19 cellular contexts compared by ENCODE assay signal in the genomic region with DNA sequence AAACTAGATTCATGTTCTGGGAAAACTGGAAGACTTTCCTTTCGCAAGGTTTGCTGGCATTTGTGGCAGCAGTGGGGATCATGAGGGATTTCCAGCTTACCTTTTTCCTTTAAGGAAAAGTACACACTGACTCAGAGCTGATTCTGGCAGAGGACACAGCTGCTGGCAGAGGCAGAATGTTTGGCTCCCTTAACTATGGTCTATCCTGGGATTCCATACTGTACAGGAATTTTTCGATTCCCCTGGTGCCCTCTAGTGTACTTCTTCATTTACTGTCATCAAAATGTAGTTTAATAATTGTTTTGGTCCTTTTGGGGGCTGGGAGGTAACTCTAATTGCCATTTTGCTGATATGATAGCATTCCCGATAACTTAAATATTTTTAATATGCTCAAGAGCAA.
A peak's percentile ranks its signal among the peaks of the same experiment; 100 is the strongest.
DNase-seq lines count a peak whose midpoint lies in the region; ATAC-seq, FAIRE-seq and TF ChIP-seq lines count a peak whose summit lies in the region.
"Had no signal": no experiment of that assay in that cellular context is flagged by ENCODE, and none has a peak within 500 bp of the region (broad histone marks: within the 10 kb centered on the region; RNA-seq: fewer than 3 reads in every experiment).

No MANE protein-coding gene starts in this region.

- POLR2A ChIA-PET in HepG2 (lab: Yijun Ruan, JAX): no interaction called here

- ATAC-seq in right lobe of liver (peak in 3 of 4 donors; percentile 36 to 69 (median 36)), HepG2 (no peak)
- ATAC-seq: A549 had no signal

- H3K36me3 ChIP-seq in right lobe of liver (no peaks in the 10 kb centered on the region), HepG2 (replicated peaks in 1 of 2; ENCODE audit: control insufficient read depth in 1 of 2, insufficient read depth in 2 of 2, low read length in 2 of 2) (no peaks in the 10 kb centered on the region), mammary epithelial cell (ENCODE audit: insufficient read depth, low read length) (no peaks in the 10 kb centered on the region), brain microvascular endothelial cell (replicated peaks) (no peaks in the 10 kb centered on the region)
- H3K36me3 ChIP-seq: BLaER1 treated with 17β-estradiol and CSF1 and Interleukin-3, amounts not matched to agents 10 nM and 100 nM; SJSA1 had no signal

- no peak for TF ChIP-seq POLR2A in right lobe of liver (IDR thresholded peaks at IDR 0.05)
- TF ChIP-seq POLR2A in HepG2 (IDR thresholded peaks at IDR 0.05; ENCODE audit: insufficient read depth in 1 of 2, low read depth in 2 of 2, low read length in 2 of 2): no peak

- DNase-seq in right lobe of liver: no peak
- no peak for DNase-seq in HepG2 (ENCODE audit: low spot score)
- DNase-seq in NCI-H446 (lab: John Stamatoyannopoulos, UW): peak; percentile 29 to 74
- DNase-seq in mammary epithelial cell: peak; percentile 29
- DNase-seq in brain microvascular endothelial cell: no peak
- no peak for DNase-seq in D341Med (ENCODE audit: low spot score)
- no peak for DNase-seq in hepatic stellate cell (ENCODE audit: low spot score)
- DNase-seq: CD8-positive, alpha-beta memory T cell; DND-41; Kasumi-1; NCI-H1105 treated with DMSO at 0.1 percent for 48 hours; NCI-H1694; NCI-H524; PC-9 had no signal

- H3K4me1 ChIP-seq in right lobe of liver (no peaks in the 10 kb centered on the region), HepG2 (ENCODE audit: insufficient read depth, low read length) (no peaks in the 10 kb centered on the region), mammary epithelial cell (ENCODE audit: insufficient read depth, low read length) (no peaks in the 10 kb centered on the region)
- H3K4me1 ChIP-seq: A549; BLaER1 treated with 17β-estradiol and CSF1 and Interleukin-3, amounts not matched to agents 10 nM and 100 nM; SJSA1 had no signal

- H2AFZ ChIP-seq in HepG2 (ENCODE audit: low read length) (no peak overlapping the region), mammary epithelial cell (ENCODE audit: low read depth, low read length) (no peak overlapping the region)
- H2AFZ ChIP-seq: PC-9 had no signal

- no peak overlapping the region for H3K9ac ChIP-seq in HepG2 (ENCODE audit: insufficient read depth, low read depth, low read length)
- H3K9ac ChIP-seq in mammary epithelial cell (ENCODE audit: insufficient read depth, low read length): no peak overlapping the region
- H3K9ac ChIP-seq: BLaER1 treated with 17β-estradiol and CSF1 and Interleukin-3, amounts not matched to agents 10 nM and 100 nM had no signal

- H3K4me2 ChIP-seq in HepG2 (ENCODE audit: low read depth, low read length): no peak overlapping the region
- H3K4me2 ChIP-seq in mammary epithelial cell (ENCODE audit: insufficient read depth, low read depth, low read length): no peak overlapping the region
- H3K4me2 ChIP-seq: A549; BLaER1 treated with 17β-estradiol and CSF1 and Interleukin-3, amounts not matched to agents 10 nM and 100 nM; PC-9 had no signal

- TF ChIP-seq EP300 in HepG2 (IDR thresholded peaks at IDR 0.05; ENCODE audit: low read depth in 2 of 2, low read length in 2 of 2) (no peak), HepG2 (CRISPR knock-in tag; IDR thresholded peaks at IDR 0.05; ENCODE audit: borderline replicate concordance) (no peak)

- H3K27me3 ChIP-seq in right lobe of liver (no peaks in the 10 kb centered on the region), HepG2 (ENCODE audit: control insufficient read depth in 1 of 2, insufficient read depth in 2 of 2, low read length in 2 of 2) (no peaks in the 10 kb centered on the region), mammary epithelial cell (ENCODE audit: insufficient read depth, low read length) (no peaks in the 10 kb centered on the region), brain microvascular endothelial cell (replicated peaks) (no peaks in the 10 kb centered on the region)
- H3K27me3 ChIP-seq: BLaER1 treated with 17β-estradiol and CSF1 and Interleukin-3, amounts not matched to agents 10 nM and 100 nM; SJSA1 had no signal

- in situ Hi-C loops in HepG2 (cut with HindIII; ENCODE audit: extremely low pct_ligation_motif_present, low pct_unique_long_range_greater_than_20kb): no loop called here
- in situ Hi-C loops in mammary epithelial cell (cut with MboI; ENCODE audit: low sequenced_read_pairs in 2 of 2): no loop called here
- in situ Hi-C loops in brain microvascular endothelial cell (cut with HindIII; ENCODE audit: low pct_ligation_motif_present, low sequenced_read_pairs): no loop called here

- FAIRE-seq in HepG2 (lab: Jason Lieb, UNC): no peak
- FAIRE-seq: A549, D721Med, H1 had no signal

- no peaks in the 10 kb centered on the region for H3K79me2 ChIP-seq in HepG2 (ENCODE audit: insufficient read depth, low read length)
- H3K79me2 ChIP-seq in mammary epithelial cell (ENCODE audit: insufficient read depth, low read length): no peaks in the 10 kb centered on the region

- BruUV-seq in HepG2 (replicated peaks; lab: Mats Ljungman, UMichigan): no TSS peak
- BruUV-seq in mammary epithelial cell (replicated peaks; lab: Mats Ljungman, UMichigan): no TSS peak

- intact Hi-C loops in right lobe of liver (cut with DNase I) (no loop called here), HepG2 (cut with micrococcal nuclease; ENCODE audit: unreplicated experiment) (no loop called here), mammary epithelial cell (cut with micrococcal nuclease) (loop anchor here (5.0 kb wide), 1 partner anchor 1044 kb away; no protein-coding TSS in a partner anchor)

- H3K27ac ChIP-seq in right lobe of liver (no peak overlapping the region), HepG2 (ENCODE audit: extremely low read length, insufficient read depth, low read length) (no peak overlapping the region), mammary epithelial cell (ENCODE audit: insufficient read depth, low read depth, low read length) (no peak overlapping the region), brain microvascular endothelial cell (no peak overlapping the region)
- H3K27ac ChIP-seq: A549; BLaER1 treated with 17β-estradiol and CSF1 and Interleukin-3, amounts not matched to agents 10 nM and 100 nM; PC-9; SJSA1 had no signal

- CTCF ChIA-PET in HepG2 (lab: Yijun Ruan, JAX; ENCODE audit: low intra/inter-chr PET ratio, low total read pairs): no interaction called here
- CTCF ChIA-PET in mammary epithelial cell (lab: Charles Lee; ENCODE audit: low non-redundant PET): no interaction called here

- 53% methylated on average over 3 of the region's 3 CpGs for WGBS in right lobe of liver (ENCODE audit: insufficient coverage, low coverage, low lambda C conversion rate, missing lambda C conversion rate)
- WGBS in HepG2 (ENCODE audit: low lambda C conversion rate): 33% methylated on average over 3 of the region's 3 CpGs
- WGBS in mammary epithelial cell (ENCODE audit: low coverage, missing lambda C conversion rate): 39% methylated on average over 3 of the region's 3 CpGs

- H3K4me3 ChIP-seq in right lobe of liver (no peak overlapping the region), HepG2 (replicated peaks in 1 of 3; ENCODE audit: insufficient read depth in 1 of 3, low read depth in 2 of 3, low read length in 3 of 3) (no peak overlapping the region), mammary epithelial cell (replicated peaks in 1 of 3; ENCODE audit: insufficient read depth in 1 of 3, low read depth in 2 of 3, low read length in 3 of 3) (no peak overlapping the region), brain microvascular endothelial cell (ENCODE audit: low read depth, low read length) (no peak overlapping the region)
- H3K4me3 ChIP-seq: A549; BLaER1 treated with 17β-estradiol and CSF1 and Interleukin-3, amounts not matched to agents 10 nM and 100 nM; PC-9; SJSA1 had no signal

- H4K20me1 ChIP-seq in HepG2 (ENCODE audit: insufficient read depth, low read length) (no peaks in the 10 kb centered on the region), mammary epithelial cell (ENCODE audit: insufficient read depth, low read length) (no peaks in the 10 kb centered on the region)
- H4K20me1 ChIP-seq: BLaER1 treated with 17β-estradiol and CSF1 and Interleukin-3, amounts not matched to agents 10 nM and 100 nM had no signal

- dilution Hi-C loops in mammary epithelial cell (cut with HindIII; ENCODE audit: low sequenced_read_pairs): no loop called here

- TF ChIP-seq CTCF in right lobe of liver (IDR thresholded peaks at IDR 0.05): peak in 1 of 4 donors; percentile 12
- no peak for TF ChIP-seq CTCF in HepG2 (CRISPR knock-in tag; IDR thresholded peaks at IDR 0.05)
- TF ChIP-seq CTCF in mammary epithelial cell (conservative IDR thresholded peaks at IDR 0.05 in 1 of 2, IDR thresholded peaks at IDR 0.05 in 1 of 2; ENCODE audit: extremely low read depth in 1 of 2, insufficient read depth in 1 of 2, low read depth in 1 of 2, low read length in 2 of 2): peak in 1 of 2 donors; percentile 6
- TF ChIP-seq CTCF in brain microvascular endothelial cell (IDR thresholded peaks at IDR 0.05; ENCODE audit: low read depth, low read length, missing control alignments): no peak

- TF ChIP-seq RAD21 in HepG2 (CRISPR knock-in tag; IDR thresholded peaks at IDR 0.05): no peak

- H3K9me3 ChIP-seq in right lobe of liver (peaks cover 0 to 4% (median 0%) of the 10 kb centered on the region in 4 donors), HepG2 (ENCODE audit: low read length) (peaks cover 17% of the 10 kb centered on the region), mammary epithelial cell (replicated peaks; ENCODE audit: insufficient read depth, low read length) (no peaks in the 10 kb centered on the region)
- H3K9me3 ChIP-seq: A549, SJSA1 had no signal

TF ChIP-seq in HepG2, 621 proteins besides CTCF, POLR2A, EP300 and RAD21 (continues in another document):
- TF ChIP-seq ZNF776 (CRISPR knock-in tag; IDR thresholded peaks at IDR 0.05) (no peak), TCF12 (IDR thresholded peaks at IDR 0.05) (no peak), TCF12 (CRISPR knock-in tag; IDR thresholded peaks at IDR 0.05) (no peak), ZNF720 (CRISPR knock-in tag; IDR thresholded peaks at IDR 0.05) (no peak), ZNF792 (CRISPR knock-in tag; IDR thresholded peaks at IDR 0.05) (no peak), ZNF101 (CRISPR knock-in tag; IDR thresholded peaks at IDR 0.05; ENCODE audit: borderline replicate concordance, low read depth) (no peak), ZNF850 (CRISPR knock-in tag; conservative IDR thresholded peaks at IDR 0.05) (no peak)

Comparison
In these comparisons a context has a peak if more than half of its experiments do, and no peak if none do; other contexts are left out.
1. DNase-seq: peak in NCI-H446 (2 of 2) and mammary epithelial cell (single experiment); none in right lobe of liver (0 of 3), HepG2 (single experiment), brain microvascular endothelial cell (single experiment), D341Med (single experiment) and hepatic stellate cell (single experiment).